In the genomic region with DNA sequence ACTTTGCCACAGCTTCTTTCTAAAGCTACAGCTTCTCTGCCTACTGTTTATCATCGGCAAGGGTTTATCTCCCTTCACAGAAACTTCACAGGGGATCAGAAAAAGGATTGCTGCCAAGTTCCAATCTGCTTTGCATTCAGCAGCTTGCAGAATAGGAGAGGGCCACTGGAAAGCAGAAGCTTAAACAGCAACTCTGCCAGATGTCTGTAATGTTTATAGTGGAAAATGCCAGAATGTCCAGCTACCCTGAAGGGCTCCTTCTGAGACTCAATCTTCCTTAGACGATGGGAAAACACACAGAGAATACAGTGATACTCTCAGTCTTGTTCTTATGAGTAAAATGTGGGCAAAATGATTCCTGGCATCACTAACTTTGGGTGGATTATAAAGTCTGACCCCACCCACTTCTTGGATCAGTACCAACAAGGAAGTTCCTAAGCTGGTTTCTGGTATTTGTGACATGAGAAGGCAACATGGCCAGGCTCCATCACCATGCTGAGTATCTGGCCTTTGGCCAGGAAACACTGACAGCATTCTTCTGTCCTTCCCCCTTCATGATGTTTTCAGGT, we compare ENCODE assay signal across 3 cellular contexts.
TF ChIP-seq lines count a peak whose summit lies in the region.

No MANE protein-coding gene starts in this region.

TF ChIP-seq in liver, 16 proteins besides CTCF, POLR2A, EP300 and RAD21:
- TF ChIP-seq YY1 (IDR thresholded peaks at IDR 0.05): no peak
- TF ChIP-seq FOXA1 (IDR thresholded peaks at IDR 0.05): no peak
- TF ChIP-seq RXRA (IDR thresholded peaks at IDR 0.05): peak in 1 of 2 donors; percentile 25
- TF ChIP-seq NR2F2 (IDR thresholded peaks at IDR 0.05): peak; percentile 47
- TF ChIP-seq HNF4A (conservative IDR thresholded peaks at IDR 0.05): no peak
- TF ChIP-seq JUND (IDR thresholded peaks at IDR 0.05): no peak
- TF ChIP-seq HNF4G (IDR thresholded peaks at IDR 0.05): no peak
- peak; percentile 24 for TF ChIP-seq SP1 (IDR thresholded peaks at IDR 0.05)
- TF ChIP-seq EGR1 (IDR thresholded peaks at IDR 0.05; ENCODE audit: low read depth in 2 of 2): no peak
- no peak for TF ChIP-seq TAF1 (conservative IDR thresholded peaks at IDR 0.05)
- no peak for TF ChIP-seq GABPA (IDR thresholded peaks at IDR 0.05 in 1 of 2, conservative IDR thresholded peaks at IDR 0.05 in 1 of 2)

TF ChIP-seq in HepG2, 621 proteins besides CTCF, POLR2A, EP300 and RAD21:
- no peak for TF ChIP-seq ZNF275 (CRISPR knock-in tag; IDR thresholded peaks at IDR 0.05; ENCODE audit: borderline replicate concordance)
- TF ChIP-seq ZNF75D (CRISPR knock-in tag; IDR thresholded peaks at IDR 0.05; ENCODE audit: borderline replicate concordance): no peak
- no peak for TF ChIP-seq ARID2 (CRISPR knock-in tag; IDR thresholded peaks at IDR 0.05; ENCODE audit: borderline replicate concordance)
- no peak for TF ChIP-seq HMGA1 (CRISPR knock-in tag; conservative IDR thresholded peaks at IDR 0.05)
- no peak for TF ChIP-seq ZNF335 (CRISPR knock-in tag; IDR thresholded peaks at IDR 0.05)
- no peak for TF ChIP-seq ZNF605 (CRISPR knock-in tag; IDR thresholded peaks at IDR 0.05)
- no peak for TF ChIP-seq MTA1 (CRISPR knock-in tag; IDR thresholded peaks at IDR 0.05; ENCODE audit: borderline replicate concordance)
- TF ChIP-seq ARNT2 (CRISPR knock-in tag; IDR thresholded peaks at IDR 0.05; ENCODE audit: low read depth): no peak
- no peak for TF ChIP-seq REPIN1 (CRISPR knock-in tag; IDR thresholded peaks at IDR 0.05; ENCODE audit: borderline replicate concordance, low read depth)
- no peak for TF ChIP-seq ZNF136 (CRISPR knock-in tag; IDR thresholded peaks at IDR 0.05; ENCODE audit: low read depth)
- TF ChIP-seq HMG20B (CRISPR knock-in tag; conservative IDR thresholded peaks at IDR 0.05): no peak
- TF ChIP-seq ZNF746 (CRISPR knock-in tag; IDR thresholded peaks at IDR 0.05): no peak
- no peak for TF ChIP-seq ZNF556 (CRISPR knock-in tag; IDR thresholded peaks at IDR 0.05; ENCODE audit: borderline replicate concordance)
- TF ChIP-seq, protein P1, sequence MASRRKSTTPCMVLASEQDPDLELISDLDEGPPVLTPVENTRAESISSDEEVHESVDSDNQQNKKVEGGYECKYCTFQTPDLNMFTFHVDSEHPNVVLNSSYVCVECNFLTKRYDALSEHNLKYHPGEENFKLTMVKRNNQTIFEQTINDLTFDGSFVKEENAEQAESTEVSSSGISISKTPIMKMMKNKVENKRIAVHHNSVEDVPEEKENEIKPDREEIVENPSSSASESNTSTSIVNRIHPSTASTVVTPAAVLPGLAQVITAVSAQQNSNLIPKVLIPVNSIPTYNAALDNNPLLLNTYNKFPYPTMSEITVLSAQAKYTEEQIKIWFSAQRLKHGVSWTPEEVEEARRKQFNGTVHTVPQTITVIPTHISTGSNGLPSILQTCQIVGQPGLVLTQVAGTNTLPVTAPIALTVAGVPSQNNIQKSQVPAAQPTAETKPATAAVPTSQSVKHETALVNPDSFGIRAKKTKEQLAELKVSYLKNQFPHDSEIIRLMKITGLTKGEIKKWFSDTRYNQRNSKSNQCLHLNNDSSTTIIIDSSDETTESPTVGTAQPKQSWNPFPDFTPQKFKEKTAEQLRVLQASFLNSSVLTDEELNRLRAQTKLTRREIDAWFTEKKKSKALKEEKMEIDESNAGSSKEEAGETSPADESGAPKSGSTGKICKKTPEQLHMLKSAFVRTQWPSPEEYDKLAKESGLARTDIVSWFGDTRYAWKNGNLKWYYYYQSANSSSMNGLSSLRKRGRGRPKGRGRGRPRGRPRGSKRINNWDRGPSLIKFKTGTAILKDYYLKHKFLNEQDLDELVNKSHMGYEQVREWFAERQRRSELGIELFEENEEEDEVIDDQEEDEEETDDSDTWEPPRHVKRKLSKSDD (CRISPR knock-in tag; IDR thresholded peaks at IDR 0.05; ENCODE audit: low read depth): no peak
- no peak for TF ChIP-seq ZNF841 (CRISPR knock-in tag; IDR thresholded peaks at IDR 0.05; ENCODE audit: borderline replicate concordance)
- no peak for TF ChIP-seq ZNF263 (CRISPR knock-in tag; IDR thresholded peaks at IDR 0.05)
- TF ChIP-seq SUZ12 (IDR thresholded peaks at IDR 0.05; ENCODE audit: low read depth, low read length): no peak
- no peak for TF ChIP-seq TEF (CRISPR knock-in tag; IDR thresholded peaks at IDR 0.05)

TF ChIP-seq in K562, 482 proteins besides CTCF, POLR2A, EP300 and RAD21 (continues in another document):
- peak; percentile 25; the same call in 1 of the 2 replicates for TF ChIP-seq FOSL1 (tag; conservative IDR thresholded peaks at IDR 0.05)
- TF ChIP-seq ZFP36 (IDR thresholded peaks at IDR 0.05; ENCODE audit: low read depth, low read length, partially characterized antibody): peak; percentile 25
- no peak for TF ChIP-seq PHF20 (IDR thresholded peaks at IDR 0.05; ENCODE audit: partially characterized antibody)
- no peak for TF ChIP-seq FOXK1 (CRISPR knock-in tag; IDR thresholded peaks at IDR 0.05; ENCODE audit: borderline replicate concordance)
- no peak for TF ChIP-seq FOXP4 (CRISPR knock-in tag; IDR thresholded peaks at IDR 0.05; ENCODE audit: borderline replicate concordance)
- TF ChIP-seq MYC (IDR thresholded peaks at IDR 0.05; ENCODE audit: low read depth, low read length): 0 out of 2 replicates have a peak, but pooled peaks have one; percentile 25
- no peak for TF ChIP-seq MYC (CRISPR knock-in tag; IDR thresholded peaks at IDR 0.05; ENCODE audit: borderline replicate concordance, low read depth)
- 0 out of 2 replicates have a peak, but pooled peaks have one; percentile 31 for TF ChIP-seq CTBP1 (IDR thresholded peaks at IDR 0.05; ENCODE audit: borderline replicate concordance)
- TF ChIP-seq CCNT2 (IDR thresholded peaks at IDR 0.05; ENCODE audit: borderline replicate concordance, extremely low read depth, insufficient read length, low read depth, low read length): peak; percentile 19
- TF ChIP-seq SREBF2 (CRISPR knock-in tag; IDR thresholded peaks at IDR 0.05): no peak
- TF ChIP-seq HDAC1 (IDR thresholded peaks at IDR 0.05): 0 out of 4 replicates have a peak, but pooled peaks of 1 of the 2 experiments have one; percentile 4
- peak; percentile 95 for TF ChIP-seq NFIC (IDR thresholded peaks at IDR 0.05)
- no peak for TF ChIP-seq TCF15 (CRISPR knock-in tag; IDR thresholded peaks at IDR 0.05)
- 0 out of 2 replicates have a peak, but pooled peaks have one; percentile 37 for TF ChIP-seq ADNP (tag; IDR thresholded peaks at IDR 0.05)
- TF ChIP-seq ZNF778 (CRISPR knock-in tag; IDR thresholded peaks at IDR 0.05): no peak
- no peak for TF ChIP-seq SMARCA5 (IDR thresholded peaks at IDR 0.05)
- TF ChIP-seq MYNN (IDR thresholded peaks at IDR 0.05): peak; percentile 50; the same call in 1 of the 2 replicates
- no peak for TF ChIP-seq MYNN (CRISPR knock-in tag; IDR thresholded peaks at IDR 0.05)
- TF ChIP-seq FOXJ2 (tag; IDR thresholded peaks at IDR 0.05): 0 out of 2 replicates have a peak, but pooled peaks have one; percentile 60
- peak; percentile 61 for TF ChIP-seq CBFA2T2 (conservative IDR thresholded peaks at IDR 0.05)
- TF ChIP-seq TAL1 (IDR thresholded peaks at IDR 0.05): peak; percentile 70
- peak; percentile 64; the same call in 1 of the 2 replicates for TF ChIP-seq ZBTB17 (CRISPR knock-in tag; IDR thresholded peaks at IDR 0.05)
- TF ChIP-seq, protein P2, sequence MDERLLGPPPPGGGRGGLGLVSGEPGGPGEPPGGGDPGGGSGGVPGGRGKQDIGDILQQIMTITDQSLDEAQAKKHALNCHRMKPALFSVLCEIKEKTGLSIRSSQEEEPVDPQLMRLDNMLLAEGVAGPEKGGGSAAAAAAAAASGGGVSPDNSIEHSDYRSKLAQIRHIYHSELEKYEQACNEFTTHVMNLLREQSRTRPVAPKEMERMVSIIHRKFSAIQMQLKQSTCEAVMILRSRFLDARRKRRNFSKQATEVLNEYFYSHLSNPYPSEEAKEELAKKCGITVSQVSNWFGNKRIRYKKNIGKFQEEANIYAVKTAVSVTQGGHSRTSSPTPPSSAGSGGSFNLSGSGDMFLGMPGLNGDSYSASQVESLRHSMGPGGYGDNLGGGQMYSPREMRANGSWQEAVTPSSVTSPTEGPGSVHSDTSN (CRISPR knock-in tag; IDR thresholded peaks at IDR 0.05; ENCODE audit: low read depth): no peak
- TF ChIP-seq, protein P2 (tag; conservative IDR thresholded peaks at IDR 0.05; ENCODE audit: low read depth): peak; percentile 27; the same call in 1 of the 2 replicates
- peak; percentile 23 to 67; a peak in 2 of 4 replicates for TF ChIP-seq MNT (conservative IDR thresholded peaks at IDR 0.05)
- TF ChIP-seq PML (IDR thresholded peaks at IDR 0.05; ENCODE audit: low read length): 0 out of 2 replicates have a peak, but pooled peaks have one; percentile 20
- 0 out of 2 replicates have a peak, but pooled peaks have one; percentile 49 for TF ChIP-seq DPF2 (IDR thresholded peaks at IDR 0.05)
- TF ChIP-seq POLR2AphosphoS2 (IDR thresholded peaks at IDR 0.05; ENCODE audit: low read length): no peak
- peak; percentile 61 for TF ChIP-seq NCOR1 (IDR thresholded peaks at IDR 0.05)
- TF ChIP-seq TCF3 (CRISPR knock-in tag; IDR thresholded peaks at IDR 0.05): peak; percentile 58
- TF ChIP-seq MEIS2 (IDR thresholded peaks at IDR 0.05; ENCODE audit: partially characterized antibody): peak; percentile 2
- TF ChIP-seq SLC30A9 (CRISPR knock-in tag; IDR thresholded peaks at IDR 0.05): no peak
- 0 out of 4 replicates have a peak, but pooled peaks of 1 of the 2 experiments have one; percentile 52 for TF ChIP-seq MLLT1 (IDR thresholded peaks at IDR 0.05)
- TF ChIP-seq XRCC4 (IDR thresholded peaks at IDR 0.05; ENCODE audit: extremely low read depth, insufficient read depth, insufficient read length): no peak
- peak; percentile 79 for TF ChIP-seq CBFA2T3 (IDR thresholded peaks at IDR 0.05)
- no peak for TF ChIP-seq ZNF655 (CRISPR knock-in tag; IDR thresholded peaks at IDR 0.05)
- TF ChIP-seq SOX6 (IDR thresholded peaks at IDR 0.05): no peak
- TF ChIP-seq FOXK2 (conservative IDR thresholded peaks at IDR 0.05 in 1 of 2, IDR thresholded peaks at IDR 0.05 in 1 of 2; ENCODE audit: low read depth in 2 of 2): peak; percentile 48 to 70; a peak in 2 of 4 replicates
- TF ChIP-seq POLR2AphosphoS5 (IDR thresholded peaks at IDR 0.05; ENCODE audit: control insufficient read depth, insufficient read depth, low read depth, low read length): peak; percentile 44; the same call in 1 of the 2 replicates
- TF ChIP-seq ARID1B (IDR thresholded peaks at IDR 0.05): peak; percentile 79
- peak; percentile 56 for TF ChIP-seq SMARCA4 (IDR thresholded peaks at IDR 0.05)
- peak; percentile 68 for TF ChIP-seq ELF1 (tag; IDR thresholded peaks at IDR 0.05)
- peak; percentile 17; the same call in 1 of the 2 replicates for TF ChIP-seq ESRRA (IDR thresholded peaks at IDR 0.05; ENCODE audit: borderline replicate concordance, low read depth)
- TF ChIP-seq ILK (tag; IDR thresholded peaks at IDR 0.05; ENCODE audit: borderline replicate concordance, low read depth): no peak
